Comparison of ENCODE assay signal across 8 cellular contexts in genomic region chr19:10603084-10603872, GRCh38. TPM values are rescaled to one million over a fixed set of nuclear protein-coding genes. Genes with fewer than 3 reads are reported as not detected.
DNase-seq lines count a peak whose midpoint lies in the region; ATAC-seq and TF ChIP-seq lines count a peak whose summit lies in the region.

No MANE protein-coding gene starts in this region.

- no peak overlapping the region for H2BK12ac ChIP-seq in neuronal stem cell (ENCODE audit: low read length)

- ATAC-seq in GM18498 (IDR thresholded peaks at IDR 0.05; ENCODE audit: unreplicated experiment) (peak; percentile 42), esophagus mucosa (peak; percentile 57)

- no peaks in the 10 kb centered on the region for H3K27me3 ChIP-seq in neuronal stem cell (ENCODE audit: control insufficient read depth in 3 of 3, insufficient read depth in 3 of 3, low read depth in 1 of 3, low read length in 3 of 3)
- no peaks in the 10 kb centered on the region for H3K27me3 ChIP-seq in thyroid gland

- H3K27ac ChIP-seq in neuronal stem cell (replicated peaks; ENCODE audit: low read length) = peak overlapping the region; percentile 96
- peak overlapping the region; percentile 77 to 83 (median 77) for H3K27ac ChIP-seq in thyroid gland

- no CpG with 5 or more reads among the region's 19 CpGs for WGBS in neuronal stem cell (ENCODE audit: extremely low coverage in 2 of 2, insufficient read length in 2 of 2, insufficient replicate concordance in 1 of 2), 2 donors
- WGBS in thyroid gland, 2 donors = 14 to 18% methylated on average over 18 to 19 of the region's 19 CpGs

- H2AK5ac ChIP-seq in neuronal stem cell (ENCODE audit: low read depth, low read length) = peak overlapping the region; percentile 68

- H3K9me3 ChIP-seq in neuronal stem cell (replicated peaks in 1 of 2; ENCODE audit: control insufficient read depth in 2 of 2, insufficient read depth in 1 of 2, low read depth in 1 of 2, low read length in 2 of 2) (peaks cover 4 to 7% of the 10 kb centered on the region in 2 donors), thyroid gland (no peaks in the 10 kb centered on the region)

- H2BK15ac ChIP-seq in neuronal stem cell (ENCODE audit: low read length) = peak overlapping the region; percentile 49

- H3K79me1 ChIP-seq in neuronal stem cell (ENCODE audit: low read depth, low read length) = peaks cover 12% of the 10 kb centered on the region

- H3K4me2 ChIP-seq in neuronal stem cell (ENCODE audit: insufficient read depth, low read length, poor library complexity, severe bottlenecking) = peak overlapping the region; percentile 75

- peak overlapping the region; percentile 31 for H3K4ac ChIP-seq in neuronal stem cell (ENCODE audit: low read length)

- H2BK5ac ChIP-seq in neuronal stem cell (ENCODE audit: low read length) = peak overlapping the region; percentile 69

- no peak overlapping the region for H4K8ac ChIP-seq in neuronal stem cell (ENCODE audit: low read depth, low read length)

- H2BK120ac ChIP-seq in neuronal stem cell (ENCODE audit: low read depth, low read length) = peak overlapping the region; percentile 61

- H4K91ac ChIP-seq in neuronal stem cell (ENCODE audit: low read depth, low read length, poor library complexity) = no peak overlapping the region

- H3K4me3 ChIP-seq in LNCaP clone FGC (ENCODE audit: low read depth, low read length) (peak overlapping the region; percentile 61), neuronal stem cell (ENCODE audit: low read length in 2 of 2) (peak overlapping the region; percentile 90 to 93), thyroid gland (replicated peaks in 1 of 3) (peak overlapping the region in 2 of 3 donors; percentile 73 to 86)

- H3K4me1 ChIP-seq in neuronal stem cell (ENCODE audit: control insufficient read depth in 2 of 2, insufficient read depth in 1 of 2, low read depth in 1 of 2, low read length in 2 of 2) (peaks cover 0 to 2% of the 10 kb centered on the region in 2 donors), thyroid gland (peaks cover 8 to 16% of the 10 kb centered on the region in 2 donors)

- no peak for TF ChIP-seq CTCF in LNCaP clone FGC (IDR thresholded peaks at IDR 0.05; ENCODE audit: control insufficient read depth, extremely low read depth, insufficient read depth)
- TF ChIP-seq CTCF in thyroid gland (IDR thresholded peaks at IDR 0.05) = no peak

- no peak for TF ChIP-seq POLR2A in thyroid gland (IDR thresholded peaks at IDR 0.05)

- intact Hi-C loops in thyroid gland (cut with DNase I) = no loop called here

- H3K14ac ChIP-seq in neuronal stem cell (ENCODE audit: low read length) = peak overlapping the region; percentile 6

- peak overlapping the region; percentile 79 for H3K9ac ChIP-seq in neuronal stem cell (ENCODE audit: low read depth, low read length, poor library complexity)

- H2AFZ ChIP-seq in neuronal stem cell (ENCODE audit: low read length) = peak overlapping the region; percentile 96

- H3K23ac ChIP-seq in neuronal stem cell (ENCODE audit: low read depth, low read length, poor library complexity) = no peak overlapping the region

- H3K36me3 ChIP-seq in neuronal stem cell (replicated peaks in 1 of 2; ENCODE audit: control insufficient read depth in 2 of 2, insufficient read depth in 2 of 2, low read length in 2 of 2) (peaks cover 3 to 5% of the 10 kb centered on the region in 2 donors), thyroid gland (no peaks in the 10 kb centered on the region)

- H3K18ac ChIP-seq in neuronal stem cell (ENCODE audit: low read length) = peak overlapping the region; percentile 99

- no peak for DNase-seq in LNCaP clone FGC (ENCODE audit: low read depth)
- peak; percentile 78 for DNase-seq in activated CD8-positive, alpha-beta memory T cell treated with anti-CD3 and anti-CD28 coated beads, Interleukin-2, amount 50 U/mL, for 1 hour (ENCODE audit: extremely low read depth)
- DNase-seq in neuronal stem cell (ENCODE audit: low spot score) = no peak
- peak; percentile 17 to 26 for DNase-seq in thyroid gland
- no peak for DNase-seq in NCI-H2171 treated with DMSO at 0.1 percent for 48 hours (lab: John Stamatoyannopoulos, UW)
- no peak for DNase-seq in kidney tubule cell (ENCODE audit: low spot score)

RNA-seq across cellular contexts. Expression of gene AP1M2, which starts 16.2 kb away (rescaled TPM):
- total RNA-seq in esophagus mucosa (61.5 TPM), thyroid gland (100 to 1,000 TPM in 2 of 4 donors, 10 to 100 TPM in 2; 69.7 to 129 (median 102) TPM)
- 0.29 TPM for polyA plus RNA-seq in neuronal stem cell (2013, experiment 1 of 2)
- polyA plus RNA-seq in neuronal stem cell (2013, experiment 2 of 2) = 0.25 TPM

RNA-seq across cellular contexts. Expression of gene SLC44A2, which starts 22.1 kb away (rescaled TPM):
- total RNA-seq in esophagus mucosa = 109 TPM
- polyA plus RNA-seq in neuronal stem cell (2013, experiment 1 of 2) = 86.1 TPM
- polyA plus RNA-seq in neuronal stem cell (2013, experiment 2 of 2) = 84.2 TPM
- 100 to 1,000 TPM in 2 of 4 donors, 10 to 100 TPM in 2; 86.0 to 141 (median 113) TPM for total RNA-seq in thyroid gland

RNA-seq across cellular contexts. Expression of gene CDKN2D, which starts 34.5 kb away (rescaled TPM):
- total RNA-seq in esophagus mucosa (8.4 TPM), thyroid gland (1 to 10 TPM; 2.0 to 8.2 (median 3.7) TPM)
- 2.9 TPM for polyA plus RNA-seq in neuronal stem cell (2013, experiment 1 of 2)
- polyA plus RNA-seq in neuronal stem cell (2013, experiment 2 of 2) = 2.6 TPM

RNA-seq across cellular contexts. Expression of gene KRI1, which starts 37.5 kb away (rescaled TPM):
- total RNA-seq in esophagus mucosa (22.5 TPM), thyroid gland (10 to 100 TPM; 17.3 to 49.7 (median 28.2) TPM)
- polyA plus RNA-seq in neuronal stem cell (2013, experiment 1 of 2) = 19.4 TPM
- polyA plus RNA-seq in neuronal stem cell (2013, experiment 2 of 2) = 18.1 TPM

RNA-seq across cellular contexts. Expression of gene ILF3, which starts 50.9 kb away (rescaled TPM):
- total RNA-seq in esophagus mucosa (160 TPM), thyroid gland (100 to 1,000 TPM; 122 to 232 (median 159) TPM)
- 416 TPM for polyA plus RNA-seq in neuronal stem cell (2013, experiment 1 of 2)
- polyA plus RNA-seq in neuronal stem cell (2013, experiment 2 of 2) = 418 TPM

Comparison
In these comparisons a context has a peak if more than half of its experiments do, and no peak if none do; other contexts are left out.
1. DNase-seq: peak in activated CD8-positive, alpha-beta memory T cell treated with anti-CD3 and anti-CD28 coated beads, Interleukin-2, amount 50 U/mL, for 1 hour (single experiment) and thyroid gland (2 of 2); none in LNCaP clone FGC (single experiment), neuronal stem cell (single experiment), NCI-H2171 treated with DMSO at 0.1 percent for 48 hours (single experiment) and kidney tubule cell (single experiment).
2. Peak in every context shown above with its lines, with median percentiles within 50 percentile points of each other: H3K4me3 ChIP-seq.